29 cellular contexts compared by ENCODE assay signal in the genomic region with DNA sequence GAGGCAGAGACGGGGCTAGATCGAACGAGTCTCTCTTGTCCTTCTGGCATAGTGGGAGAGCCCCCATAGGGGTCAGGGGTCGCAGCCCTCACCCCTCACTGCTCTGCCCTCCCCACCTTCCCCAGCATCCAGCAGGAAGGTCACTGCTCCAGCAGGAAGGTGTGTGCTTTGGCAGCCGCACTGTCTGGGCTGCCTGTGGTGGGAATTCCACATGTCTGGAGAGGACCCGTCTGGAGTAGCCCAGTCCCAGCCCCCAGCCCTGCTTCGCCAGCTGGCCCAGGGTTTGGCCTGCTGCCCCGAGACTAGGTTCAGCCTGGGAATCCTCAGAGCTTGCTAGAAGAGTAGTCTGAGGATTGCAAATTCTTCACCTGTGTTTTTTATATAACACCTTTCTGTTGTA. TPM values are rescaled to one million over a fixed set of nuclear protein-coding genes. Genes with fewer than 3 reads are reported as not detected.
"Had no signal": no experiment of that assay in that cellular context is flagged by ENCODE, and none has a peak within 500 bp of the region (broad histone marks: within the 10 kb centered on the region; RNA-seq: fewer than 3 reads in every experiment).

No MANE protein-coding gene starts in this region.

- H3K36me3 ChIP-seq: cardiac muscle cell had no signal

- H3K4me1 Mint-ChIP-seq: activated B cell treated with CpG ODN at 0.5 μM for 24 hours; activated CD4-positive, alpha-beta T cell treated with anti-CD3 and anti-CD28 coated beads, Interleukin-2, amount 10 ng/mL, durations not matched to agents 24 days and 14 days; activated CD8-positive, alpha-beta memory T cell treated with anti-CD3 and anti-CD28 coated beads, Interleukin-2, amount 10 ng/mL, durations not matched to agents 7 days and 5 days; activated naive CD4-positive, alpha-beta T cell treated with anti-CD3 and anti-CD28 coated beads, Interleukin-2, amount 50 U/mL, for 24 hours; brain; IgD-negative memory B cell had no signal

- H3K27me3 ChIP-seq: cardiac muscle cell had no signal

- H3K36me3 Mint-ChIP-seq: activated CD8-positive, alpha-beta memory T cell treated with anti-CD3 and anti-CD28 coated beads, Interleukin-2, amount 10 ng/mL, durations not matched to agents 7 days and 5 days; activated naive CD4-positive, alpha-beta T cell treated with anti-CD3 and anti-CD28 coated beads, Interleukin-2, amount 50 U/mL, for 24 hours; brain; IgD-negative memory B cell had no signal

- ATAC-seq: activated CD8-positive, alpha-beta memory T cell treated with anti-CD3 and anti-CD28 coated beads, Interleukin-2, amount 10 ng/mL, durations not matched to agents 7 days and 5 days; PC-3 had no signal

- H3K9me3 Mint-ChIP-seq: activated B cell treated with CpG ODN at 0.5 μM for 24 hours; activated CD4-positive, alpha-beta T cell treated with anti-CD3 and anti-CD28 coated beads, Interleukin-2, amount 10 ng/mL, durations not matched to agents 24 days and 14 days; activated naive CD4-positive, alpha-beta T cell treated with anti-CD3 and anti-CD28 coated beads, Interleukin-2, amount 50 U/mL, for 24 hours; activated T-cell treated with anti-CD3 and anti-CD28 coated beads, Interleukin-2, amount 50 U/mL, for 24 hours; activated T-helper 1 cell treated with anti-CD3 and anti-CD28 coated beads, Interleukin-12 subunit alpha, Interleukin-12 subunit beta, Interleukin-2, Interleukin-4 antibody, amounts not matched to agents 30 ng/mL and 10 ng/mL and 1 ng/mL, durations not matched to agents 14 hours and 24 hours and 36 hours; brain; IgD-negative memory B cell; T-helper 1 cell treated with Interleukin-12 subunit alpha and Interleukin-12 subunit beta and Interleukin-4 antibody, amounts not matched to agents 30 μg/mL and 1 μg/mL, for 36 hours had no signal

- H3K27ac ChIP-seq: cardiac muscle cell had no signal

- H3K27me3 Mint-ChIP-seq: activated naive CD4-positive, alpha-beta T cell treated with anti-CD3 and anti-CD28 coated beads, Interleukin-2, amount 50 U/mL, for 24 hours had no signal

- H3K4me3 ChIP-seq: cardiac muscle cell had no signal

- DNase-seq: activated B cell treated with CpG ODN at 0.5 μM for 24 hours; activated CD4-positive, alpha-beta T cell treated with anti-CD3 and anti-CD28 coated beads for 1 hour; activated CD4-positive, alpha-beta T cell treated with anti-CD3 and anti-CD28 coated beads, Interleukin-2, amount 10 ng/mL, durations not matched to agents 24 days and 14 days; activated CD4-positive, alpha-beta T cell treated with anti-CD3 and anti-CD28 coated beads, Interleukin-2, amount 50 U/mL, for 48 hours; activated CD8-positive, alpha-beta memory T cell treated with anti-CD3 and anti-CD28 coated beads, Interleukin-2, amount 10 ng/mL, durations not matched to agents 7 days and 5 days; activated effector memory CD4-positive, alpha-beta T cell treated with Interleukin-2 at 50 U/mL for 16 hours; activated naive CD4-positive, alpha-beta T cell; activated T-cell treated with anti-CD3 and anti-CD28 coated beads, Interleukin-2, amount 50 U/mL, for 24 hours; aorta; KG1; NCI-H1092; NCI-H1417; NCI-H2029; NCI-H2107; NCI-H2171 treated with DMSO at 0.1 percent for 48 hours; NCI-H226; NCI-H526; PC-3; SHP77 treated with DMSO at 0.1 percent for 48 hours had no signal

- H3K27ac Mint-ChIP-seq: activated B cell treated with CpG ODN at 0.5 μM for 24 hours; activated CD4-positive, alpha-beta T cell treated with anti-CD3 and anti-CD28 coated beads, Interleukin-2, amount 10 ng/mL, durations not matched to agents 24 days and 14 days; activated CD8-positive, alpha-beta memory T cell treated with anti-CD3 and anti-CD28 coated beads, Interleukin-2, amount 10 ng/mL, durations not matched to agents 7 days and 5 days; activated naive CD4-positive, alpha-beta T cell treated with anti-CD3 and anti-CD28 coated beads, Interleukin-2, amount 50 U/mL, for 24 hours; activated T-cell treated with anti-CD3 and anti-CD28 coated beads, Interleukin-2, amount 50 U/mL, for 24 hours; activated T-helper 1 cell treated with anti-CD3 and anti-CD28 coated beads, Interleukin-12 subunit alpha, Interleukin-12 subunit beta, Interleukin-2, Interleukin-4 antibody, amounts not matched to agents 30 ng/mL and 10 ng/mL and 1 ng/mL, durations not matched to agents 14 hours and 24 hours and 36 hours; brain; IgD-negative memory B cell; T-helper 1 cell treated with Interleukin-12 subunit alpha and Interleukin-12 subunit beta and Interleukin-4 antibody, amounts not matched to agents 30 μg/mL and 1 μg/mL, for 36 hours had no signal

- H3K4me3 Mint-ChIP-seq: activated B cell treated with CpG ODN at 0.5 μM for 24 hours; activated CD4-positive, alpha-beta T cell treated with anti-CD3 and anti-CD28 coated beads, Interleukin-2, amount 10 ng/mL, durations not matched to agents 24 days and 14 days; activated CD8-positive, alpha-beta memory T cell treated with anti-CD3 and anti-CD28 coated beads, Interleukin-2, amount 10 ng/mL, durations not matched to agents 7 days and 5 days; activated naive CD4-positive, alpha-beta T cell treated with anti-CD3 and anti-CD28 coated beads, Interleukin-2, amount 50 U/mL, for 24 hours; activated T-cell treated with anti-CD3 and anti-CD28 coated beads, Interleukin-2, amount 50 U/mL, for 24 hours; activated T-helper 1 cell treated with anti-CD3 and anti-CD28 coated beads, Interleukin-12 subunit alpha, Interleukin-12 subunit beta, Interleukin-2, Interleukin-4 antibody, amounts not matched to agents 30 ng/mL and 10 ng/mL and 1 ng/mL, durations not matched to agents 14 hours and 24 hours and 36 hours; brain; IgD-negative memory B cell; T-helper 1 cell treated with Interleukin-12 subunit alpha and Interleukin-12 subunit beta and Interleukin-4 antibody, amounts not matched to agents 30 μg/mL and 1 μg/mL, for 36 hours had no signal

RNA-seq across cellular contexts. Expression of gene R3HDML, which starts 2.5 kb away (rescaled TPM):
- total RNA-seq: activated B cell treated with CpG ODN at 0.5 μM for 24 hours; activated CD4-positive, alpha-beta T cell treated with anti-CD3 and anti-CD28 coated beads, Interleukin-2, amount 10 ng/mL, durations not matched to agents 24 days and 14 days; activated CD8-positive, alpha-beta memory T cell treated with anti-CD3 and anti-CD28 coated beads, Interleukin-2, amount 10 ng/mL, durations not matched to agents 7 days and 5 days; activated T-helper 1 cell treated with anti-CD3 and anti-CD28 coated beads, Interleukin-12 subunit alpha, Interleukin-12 subunit beta, Interleukin-2, Interleukin-4 antibody, amounts not matched to agents 30 ng/mL and 10 ng/mL and 1 ng/mL, durations not matched to agents 14 hours and 24 hours and 36 hours; aorta; cardiac muscle cell; LHCN-M2; M059J; NCI-H460; PC-3; SK-MEL-5 had no signal
- polyA plus RNA-seq: aorta, cardiac muscle cell, IgD-negative memory B cell had no signal

RNA-seq across cellular contexts. Expression of gene HNF4A, which starts 21.2 kb away (rescaled TPM):
- total RNA-seq: activated B cell treated with CpG ODN at 0.5 μM for 24 hours; activated CD4-positive, alpha-beta T cell treated with anti-CD3 and anti-CD28 coated beads, Interleukin-2, amount 10 ng/mL, durations not matched to agents 24 days and 14 days; activated CD8-positive, alpha-beta memory T cell treated with anti-CD3 and anti-CD28 coated beads, Interleukin-2, amount 10 ng/mL, durations not matched to agents 7 days and 5 days; activated T-helper 1 cell treated with anti-CD3 and anti-CD28 coated beads, Interleukin-12 subunit alpha, Interleukin-12 subunit beta, Interleukin-2, Interleukin-4 antibody, amounts not matched to agents 30 ng/mL and 10 ng/mL and 1 ng/mL, durations not matched to agents 14 hours and 24 hours and 36 hours; aorta; LHCN-M2; M059J; PC-3 had no signal
- polyA plus RNA-seq: cardiac muscle cell, IgD-negative memory B cell had no signal
